17 cellular contexts compared by ENCODE assay signal in the genomic region with DNA sequence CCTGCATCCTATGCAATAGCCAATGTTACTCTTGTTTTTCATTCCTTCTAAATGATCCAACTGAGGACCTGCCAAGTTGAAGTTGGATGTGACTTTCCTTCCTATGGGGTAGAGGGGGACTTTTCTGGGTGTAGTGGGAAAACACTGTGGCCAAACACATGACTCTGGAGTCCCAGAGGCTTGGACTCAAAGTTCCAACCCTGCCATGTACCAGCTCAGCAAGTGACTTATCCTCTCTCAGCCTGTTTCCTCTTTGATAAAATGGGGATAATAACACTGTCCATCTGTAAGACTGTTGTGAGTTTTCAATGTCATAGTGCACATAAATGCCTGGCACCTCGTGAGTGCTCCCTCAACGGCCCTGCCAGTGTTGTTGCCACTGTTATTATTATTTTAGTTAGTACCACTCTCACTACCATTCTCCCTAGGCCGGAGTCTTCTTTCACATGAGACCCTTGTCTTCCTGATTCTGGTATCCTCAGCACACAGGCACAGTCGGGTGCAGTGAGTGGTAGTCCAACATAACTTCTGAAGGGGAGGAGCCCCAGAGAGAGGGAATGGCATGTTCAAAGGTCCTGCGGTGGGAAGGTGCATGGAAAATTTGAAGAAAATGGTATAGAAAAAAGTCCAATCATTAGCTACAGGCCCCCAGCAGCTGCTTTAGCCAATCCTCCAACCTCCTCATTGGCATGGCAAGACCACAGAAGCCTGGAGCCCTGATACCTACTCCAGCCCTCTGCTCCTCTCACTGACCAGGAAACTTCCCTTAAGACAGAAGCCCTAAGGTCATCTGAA.
A peak's percentile ranks its signal among the peaks of the same experiment; 100 is the strongest.
DNase-seq lines count a peak whose midpoint lies in the region; ATAC-seq and TF ChIP-seq lines count a peak whose summit lies in the region.
"Had no signal": no experiment of that assay in that cellular context is flagged by ENCODE, and none has a peak within 500 bp of the region (broad histone marks: within the 10 kb centered on the region; RNA-seq: fewer than 3 reads in every experiment).

No MANE protein-coding gene starts in this region.

- TF ChIP-seq CTCF in chondrocyte (IDR thresholded peaks at IDR 0.05) (no peak), neural crest cell (conservative IDR thresholded peaks at IDR 0.05) (no peak), upper lobe of left lung (IDR thresholded peaks at IDR 0.05) (no peak)

- DNase-seq in AG08395 (ENCODE audit: low spot score) (peak; percentile 52), chondrocyte (ENCODE audit: low spot score) (peak; percentile 34), neural crest cell (ENCODE audit: low read depth, low spot score) (no peak), upper lobe of left lung (no peak), NCI-H2107 treated with DMSO at 0.1 percent for 48 hours (lab: John Stamatoyannopoulos, UW; ENCODE audit: unreplicated experiment) (no peak), UCSD-AML1 (lab: John Stamatoyannopoulos, UW; ENCODE audit: unreplicated experiment) (no peak), iPS-NIHi7 (ENCODE audit: extremely low spot score) (no peak)
- DNase-seq: activated B cell treated with CpG ODN at 0.5 μM for 24 hours, DND-41, lower lobe of right lung, NCI-H1694 treated with DMSO at 0.1 percent for 48 hours, NCI-H82, pancreas had no signal

- no peak overlapping the region for H3K27ac ChIP-seq in upper lobe of left lung
- H3K27ac ChIP-seq: KMS-11, lower lobe of right lung, pancreas, SK-N-MC had no signal

- H3K4me1 Mint-ChIP-seq in IgD-negative memory B cell, result peaks cover 10 to 16% (median 11%) of the 10 kb centered on the region in 3 donors
- H3K4me1 Mint-ChIP-seq in chondrocyte (ENCODE audit: low read depth), result peaks cover 32% of the 10 kb centered on the region
- peaks cover 25% of the 10 kb centered on the region for H3K4me1 Mint-ChIP-seq in neural crest cell

- TF ChIP-seq EP300 in upper lobe of left lung (IDR thresholded peaks at IDR 0.05), result no peak

- H3K4me3 Mint-ChIP-seq in IgD-negative memory B cell (no peak overlapping the region), chondrocyte (ENCODE audit: unreplicated experiment) (no peak overlapping the region), neural crest cell (no peak overlapping the region)
- H3K4me3 Mint-ChIP-seq: activated T-cell treated with anti-CD3 and anti-CD28 coated beads, Interleukin-2, amount 50 U/mL, for 4 hours had no signal

- H3K27ac Mint-ChIP-seq in IgD-negative memory B cell (peak overlapping the region in 2 of 3 donors; percentile 9 to 13), chondrocyte (ENCODE audit: unreplicated experiment) (peak overlapping the region; percentile 79), neural crest cell (ENCODE audit: unreplicated experiment) (peak overlapping the region; percentile 52)

- no peaks in the 10 kb centered on the region for H3K36me3 ChIP-seq in upper lobe of left lung
- H3K36me3 ChIP-seq: lower lobe of right lung, pancreas had no signal

- peaks cover 2% of the 10 kb centered on the region for H3K36me3 Mint-ChIP-seq in IgD-negative memory B cell
- no peaks in the 10 kb centered on the region for H3K36me3 Mint-ChIP-seq in chondrocyte (ENCODE audit: low read depth)
- H3K36me3 Mint-ChIP-seq in neural crest cell (ENCODE audit: low read depth), result peaks cover 3% of the 10 kb centered on the region

- H3K4me1 ChIP-seq in upper lobe of left lung, result peaks cover 5 to 15% (median 11%) of the 10 kb centered on the region in 4 donors
- H3K4me1 ChIP-seq: pancreas had no signal

- H3K4me3 ChIP-seq in upper lobe of left lung, result no peak overlapping the region
- H3K4me3 ChIP-seq: lower lobe of right lung, pancreas, SK-N-MC had no signal

- 89 to 91% methylated on average over 5 of the region's 5 CpGs for WGBS in upper lobe of left lung, 2 donors

- TF ChIP-seq POLR2A in upper lobe of left lung (IDR thresholded peaks at IDR 0.05), result no peak

- peaks cover 2% of the 10 kb centered on the region for H3K27me3 Mint-ChIP-seq in IgD-negative memory B cell
- no peaks in the 10 kb centered on the region for H3K27me3 Mint-ChIP-seq in chondrocyte (ENCODE audit: low read depth)
- H3K27me3 Mint-ChIP-seq in neural crest cell (ENCODE audit: low read depth), result no peaks in the 10 kb centered on the region
- H3K27me3 Mint-ChIP-seq: activated B cell treated with CpG ODN at 0.5 μM for 24 hours had no signal

- H3K9me3 ChIP-seq in upper lobe of left lung, result no peaks in the 10 kb centered on the region
- H3K9me3 ChIP-seq: lower lobe of right lung, pancreas had no signal

- ATAC-seq in upper lobe of left lung (ENCODE audit: low FRiP score in 2 of 2), result no peak

- no peaks in the 10 kb centered on the region for H3K27me3 ChIP-seq in upper lobe of left lung
- H3K27me3 ChIP-seq: pancreas had no signal

- H3K9me3 Mint-ChIP-seq in IgD-negative memory B cell (peaks cover 0 to 2% (median 0%) of the 10 kb centered on the region in 3 donors), chondrocyte (ENCODE audit: low read depth) (no peaks in the 10 kb centered on the region), neural crest cell (peaks cover 14% of the 10 kb centered on the region)

Comparison
In these comparisons a context has a peak if more than half of its experiments do, and no peak if none do; other contexts are left out.
1. DNase-seq: peak in AG08395 (single experiment) and chondrocyte (single experiment); none in neural crest cell (single experiment), upper lobe of left lung (0 of 2), NCI-H2107 treated with DMSO at 0.1 percent for 48 hours (single experiment), UCSD-AML1 (single experiment) and iPS-NIHi7 (single experiment).
2. H3K27ac Mint-ChIP-seq: peak in every context shown above with its lines; median percentile 79 in chondrocyte; 52 in neural crest cell; 11 in IgD-negative memory B cell.